9 cellular contexts compared by ENCODE assay signal in the genomic region with DNA sequence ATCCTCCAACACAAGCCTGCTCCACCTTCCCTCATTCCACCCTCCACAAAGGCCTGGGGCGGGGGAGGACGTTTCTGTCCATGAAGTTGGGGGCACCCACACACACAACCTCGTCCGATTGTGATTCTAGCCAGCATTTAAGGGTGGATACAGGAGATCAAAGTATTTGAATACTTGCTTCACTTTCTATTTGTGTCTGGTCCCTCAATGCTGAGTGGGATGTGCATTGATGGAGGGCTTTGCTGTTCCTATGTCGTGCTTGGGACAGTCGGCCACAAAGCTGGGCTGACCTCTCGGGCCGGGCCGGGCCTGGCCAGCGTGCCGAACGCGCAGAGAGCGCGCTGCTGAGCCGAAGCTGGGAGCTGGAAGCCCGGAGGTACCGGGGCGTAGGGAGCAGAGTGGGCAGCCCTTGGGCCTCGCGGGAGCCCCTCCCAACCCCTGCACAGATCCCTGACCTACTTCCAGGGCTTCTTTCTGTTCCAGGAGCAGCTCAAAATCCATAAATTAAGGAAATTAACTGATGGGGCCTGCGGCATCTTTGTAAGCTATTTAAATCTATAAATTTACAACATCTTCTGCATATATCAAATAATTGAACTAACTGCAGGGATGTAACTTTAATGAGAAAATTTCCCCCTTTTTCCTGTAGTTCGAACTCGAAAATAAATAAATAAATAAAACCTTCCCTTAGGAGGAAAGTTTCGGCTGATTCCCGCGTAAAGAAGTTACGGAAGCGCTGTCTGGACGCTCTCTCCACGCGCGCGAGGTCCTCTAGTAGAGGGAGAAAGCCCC. TPM values are rescaled to one million over a fixed set of nuclear protein-coding genes. Genes with fewer than 3 reads are reported as not detected.
DNase-seq lines count a peak whose midpoint lies in the region; ATAC-seq, FAIRE-seq and TF ChIP-seq lines count a peak whose summit lies in the region.
"Had no signal": no experiment of that assay in that cellular context is flagged by ENCODE, and none has a peak within 500 bp of the region (broad histone marks: within the 10 kb centered on the region; RNA-seq: fewer than 3 reads in every experiment).

No MANE protein-coding gene starts in this region.

- H3K9me3 ChIP-seq in keratinocyte (ENCODE audit: control insufficient read depth, low read depth, low read length), result no peaks in the 10 kb centered on the region
- H3K9me3 ChIP-seq in testis, result no peaks in the 10 kb centered on the region

- no peak for TF ChIP-seq POLR2A in testis (IDR thresholded peaks at IDR 0.05)

- peak overlapping the region; percentile 81 for H3K9ac ChIP-seq in keratinocyte (ENCODE audit: control insufficient read depth, extremely low read depth, insufficient read depth, low read length)

- no peaks in the 10 kb centered on the region for H3K9me1 ChIP-seq in keratinocyte (ENCODE audit: control insufficient read depth, extremely low read depth, insufficient read depth, low read length)

- intact Hi-C loops in testis (cut with DNase I; ENCODE audit: low total_unique reads), result no loop called here

- H3K27me3 ChIP-seq in keratinocyte (ENCODE audit: control insufficient read depth, extremely low read depth, insufficient read depth, low read length) (peaks cover 4% of the 10 kb centered on the region), testis (no peaks in the 10 kb centered on the region)

- peak overlapping the region; percentile 66 for H3K4me2 ChIP-seq in keratinocyte (ENCODE audit: control insufficient read depth, extremely low read depth, insufficient read depth, low read depth, low read length)

- no peak for TF ChIP-seq CTCF in keratinocyte (optimal IDR thresholded peaks at IDR 0.05 in 1 of 3, IDR thresholded peaks at IDR 0.05 in 1 of 3, conservative IDR thresholded peaks at IDR 0.05 in 1 of 3; ENCODE audit: extremely low read depth in 1 of 3, insufficient read depth in 2 of 3, low read length in 3 of 3)
- TF ChIP-seq CTCF in testis (IDR thresholded peaks at IDR 0.05), result no peak

- dilution Hi-C loops in keratinocyte (cut with MboI; ENCODE audit: extremely low pct_ligation_motif_present, low sequenced_read_pairs), result no loop called here

- 7 to 8% methylated on average over 31 to 34 of the region's 34 CpGs for WGBS in testis, 2 donors

- H4K20me1 ChIP-seq in keratinocyte (ENCODE audit: control insufficient read depth, extremely low read depth, insufficient read depth, low read length), result no peaks in the 10 kb centered on the region

- peak overlapping the region; percentile 65 to 75 (median 66) for H3K4me3 ChIP-seq in keratinocyte (ENCODE audit: control insufficient read depth in 2 of 3, extremely low read depth in 1 of 3, insufficient read depth in 2 of 3, low read depth in 1 of 3, low read length in 3 of 3)
- H3K4me3 ChIP-seq in testis, result peak overlapping the region; percentile 70 to 81

- H2AFZ ChIP-seq in keratinocyte (ENCODE audit: control insufficient read depth, low read length), result peak overlapping the region; percentile 15

- no peaks in the 10 kb centered on the region for H3K79me2 ChIP-seq in keratinocyte (ENCODE audit: control insufficient read depth, insufficient read depth, low read length)

- peak; percentile 46 for DNase-seq in NCI-H748 treated with DMSO at 0.1 percent for 48 hours (lab: John Stamatoyannopoulos, UW)
- DNase-seq in NCI-H748 (lab: John Stamatoyannopoulos, UW; ENCODE audit: unreplicated experiment), result no peak
- DNase-seq in astrocyte of the hippocampus (ENCODE audit: low read depth, low spot score), result peak; percentile 35
- DNase-seq in keratinocyte (ENCODE audit: low read depth, low spot score), result no peak
- DNase-seq in testis, result no peak
- no peak for DNase-seq in kidney glomerular epithelial cell (lab: John Stamatoyannopoulos, UW)
- DNase-seq: DND-41 had no signal

- no peak for FAIRE-seq in keratinocyte (lab: Jason Lieb, UNC)

- H3K27ac ChIP-seq in keratinocyte (ENCODE audit: control insufficient read depth, insufficient read depth, low read length) (peak overlapping the region; percentile 26), testis (peak overlapping the region; percentile 76 to 96)

- H3K36me3 ChIP-seq in keratinocyte (ENCODE audit: control insufficient read depth in 2 of 2, extremely low read depth in 1 of 2, insufficient read depth in 2 of 2, low read length in 2 of 2) (no peaks in the 10 kb centered on the region), testis (ENCODE audit: low read depth, missing control alignments) (no peaks in the 10 kb centered on the region)

- H3K4me1 ChIP-seq in keratinocyte (ENCODE audit: control insufficient read depth, extremely low read depth, insufficient read depth, low read length), result peaks cover 4% of the 10 kb centered on the region
- H3K4me1 ChIP-seq in testis, result peaks cover 28% of the 10 kb centered on the region

- no peak for ATAC-seq in GM21360 (IDR thresholded peaks at IDR 0.05; ENCODE audit: unreplicated experiment)
- ATAC-seq in HG03196 (IDR thresholded peaks at IDR 0.05; ENCODE audit: unreplicated experiment), result no peak

RNA-seq across cellular contexts. Expression of a gene that starts 1.9 kb away (rescaled TPM):
- polyA plus RNA-seq in keratinocyte, result 16.2 to 27.1 TPM (median 18.6 TPM) in 3 replicates
- 7.2 TPM for polyA plus RNA-seq in keratinocyte (2011; ENCODE audit: low read depth)
- 11.9 and 22.2 TPM in 2 replicates for polyA plus RNA-seq in keratinocyte (2011; cell fraction: cytosol; rRNA removed)
- 30.2 and 37.8 TPM in 2 replicates for polyA plus RNA-seq in keratinocyte (2011; cell fraction: nucleus; rRNA removed)
- 13.3 and 22.3 TPM in 2 replicates for polyA plus RNA-seq in keratinocyte (2012; ENCODE audit: low replicate concordance)
- polyA minus RNA-seq in keratinocyte, result 12.6 to 18.9 TPM (median 14.5 TPM) in 3 replicates
- polyA minus RNA-seq in keratinocyte (2011; cell fraction: cytosol; rRNA and poly(A)+ RNA removed), result 25.1 TPM
- polyA minus RNA-seq in keratinocyte (2011; cell fraction: nucleus; rRNA and poly(A)+ RNA removed), result 10.9 and 12.5 TPM in 2 replicates
- total RNA-seq in testis, result 100 to 1,000 TPM in 1 of 2 donors, 10 to 100 TPM in 1; 61.9 to 110 TPM
- 26.3 TPM for polyA plus RNA-seq in testis (ENCODE audit: insufficient read depth, low read depth, low replicate concordance)

Comparison
In these comparisons a context has a peak if more than half of its experiments do, and no peak if none do; other contexts are left out.
1. DNase-seq: peak in NCI-H748 treated with DMSO at 0.1 percent for 48 hours (single experiment) and astrocyte of the hippocampus (single experiment); none in NCI-H748 (single experiment), keratinocyte (single experiment), testis (single experiment) and kidney glomerular epithelial cell (single experiment).